ENCODE assay signal across 25 cellular contexts in genomic region chr1:26774462-26774861, GRCh38. TPM values are rescaled to one million over a fixed set of nuclear protein-coding genes. Genes with fewer than 3 reads are reported as not detected.
DNase-seq lines count a peak whose midpoint lies in the region; ATAC-seq and TF ChIP-seq lines count a peak whose summit lies in the region.
"Had no signal": no experiment of that assay in that cellular context is flagged by ENCODE, and none has a peak within 500 bp of the region (broad histone marks: within the 10 kb centered on the region; RNA-seq: fewer than 3 reads in every experiment).

No MANE protein-coding gene starts in this region.

- no peak overlapping the region for H3K4me3 ChIP-seq in neutrophil (ENCODE audit: low read depth in 1 of 2, low read length in 1 of 2)
- H3K4me3 ChIP-seq: vagina had no signal

- DNase-seq in activated naive CD4-positive, alpha-beta T cell treated with Interleukin-2 at 50 U/mL for 16 hours: no peak
- no peak for DNase-seq in HFFc6
- DNase-seq in central memory CD8-positive, alpha-beta T cell (ENCODE audit: low spot score in 2 of 2): no peak
- no peak for DNase-seq in stimulated activated effector memory CD8-positive, alpha-beta T cell treated with anti-CD3 and anti-CD28 coated beads, Interleukin-12 subunit alpha, Interleukin-12 subunit beta, amount 100 ng/mL, for 72 hours (ENCODE audit: low spot score in 2 of 2)
- DNase-seq in NCI-H1048 (lab: John Stamatoyannopoulos, UW): no peak
- DNase-seq in NK-92 (lab: John Stamatoyannopoulos, UW; ENCODE audit: unreplicated experiment): no peak
- DNase-seq: activated CD4-positive, CD25-positive, alpha-beta regulatory T cell treated with anti-CD3 and anti-CD28 coated beads, Interleukin-2, amount 50 U/mL, for 72 hours; activated naive CD4-positive, alpha-beta T cell; activated T-cell treated with anti-CD3 and anti-CD28 coated beads for 4 hours; anterior cingulate cortex; cortex of kidney; DMS153; foreskin keratinocyte; KG1; MM.1S; NCI-H1417; NCI-H446; nucleus accumbens; SK-N-SH; stimulated activated naive CD8-positive, alpha-beta T cell treated with anti-CD3 and anti-CD28 coated beads, Interleukin-15, amount 100 ng/mL, for 72 hours had no signal

- no peak overlapping the region for H3K4me3 Mint-ChIP-seq in activated naive CD4-positive, alpha-beta T cell treated with anti-CD3 and anti-CD28 coated beads, Interleukin-2, amount 50 U/mL, for 24 hours
- peak overlapping the region; percentile 9; the same call in 1 of the 2 replicates for H3K4me3 Mint-ChIP-seq in HFFc6
- H3K4me3 Mint-ChIP-seq in central memory CD8-positive, alpha-beta T cell: no peak overlapping the region
- H3K4me3 Mint-ChIP-seq in stimulated activated effector memory CD8-positive, alpha-beta T cell treated with anti-CD3 and anti-CD28 coated beads, Interleukin-12 subunit alpha, Interleukin-12 subunit beta, amount 100 ng/mL, for 72 hours: no peak overlapping the region
- H3K4me3 Mint-ChIP-seq: T-helper 1 cell treated with Interleukin-12 subunit alpha and Interleukin-12 subunit beta and Interleukin-4 antibody, amounts not matched to agents 30 μg/mL and 1 μg/mL, for 36 hours had no signal

- ATAC-seq in central memory CD8-positive, alpha-beta T cell (replicated peaks; ENCODE audit: extremely low read depth, poor library complexity, severe bottlenecking): no peak
- no peak for ATAC-seq in stimulated activated effector memory CD8-positive, alpha-beta T cell treated with anti-CD3 and anti-CD28 coated beads, Interleukin-12 subunit alpha, Interleukin-12 subunit beta, amount 100 ng/mL, for 72 hours
- ATAC-seq: esophagus mucosa; foreskin keratinocyte; stimulated activated naive CD8-positive, alpha-beta T cell treated with anti-CD3 and anti-CD28 coated beads, Interleukin-15, amount 100 ng/mL, for 72 hours had no signal

- H3K9me3 Mint-ChIP-seq in activated naive CD4-positive, alpha-beta T cell treated with anti-CD3 and anti-CD28 coated beads, Interleukin-2, amount 50 U/mL, for 24 hours: no peaks in the 10 kb centered on the region
- no peaks in the 10 kb centered on the region for H3K9me3 Mint-ChIP-seq in HFFc6
- no peaks in the 10 kb centered on the region for H3K9me3 Mint-ChIP-seq in central memory CD8-positive, alpha-beta T cell
- no peaks in the 10 kb centered on the region for H3K9me3 Mint-ChIP-seq in stimulated activated effector memory CD8-positive, alpha-beta T cell treated with anti-CD3 and anti-CD28 coated beads, Interleukin-12 subunit alpha, Interleukin-12 subunit beta, amount 100 ng/mL, for 72 hours
- H3K9me3 Mint-ChIP-seq: stimulated activated naive CD8-positive, alpha-beta T cell treated with anti-CD3 and anti-CD28 coated beads, Interleukin-15, amount 100 ng/mL, for 72 hours; T-helper 1 cell treated with Interleukin-12 subunit alpha and Interleukin-12 subunit beta and Interleukin-4 antibody, amounts not matched to agents 30 μg/mL and 1 μg/mL, for 36 hours had no signal

- 0 out of 2 replicates have a peak, but pooled peaks have one; percentile 12 for TF ChIP-seq CTCF in HFFc6 (IDR thresholded peaks at IDR 0.05)
- no peak for TF ChIP-seq CTCF in neutrophil (IDR thresholded peaks at IDR 0.05)

- H3K9me3 ChIP-seq in neutrophil: no peaks in the 10 kb centered on the region
- H3K9me3 ChIP-seq: SK-N-SH, vagina had no signal

- H3K27me3 ChIP-seq in neutrophil: no peaks in the 10 kb centered on the region
- H3K27me3 ChIP-seq: foreskin keratinocyte, vagina had no signal

- peak overlapping the region; percentile 68 for H3K27ac Mint-ChIP-seq in activated naive CD4-positive, alpha-beta T cell treated with anti-CD3 and anti-CD28 coated beads, Interleukin-2, amount 50 U/mL, for 24 hours
- H3K27ac Mint-ChIP-seq in HFFc6: peak overlapping the region; percentile 100
- peak overlapping the region; percentile 68 for H3K27ac Mint-ChIP-seq in central memory CD8-positive, alpha-beta T cell (ENCODE audit: low read depth)
- H3K27ac Mint-ChIP-seq in stimulated activated effector memory CD8-positive, alpha-beta T cell treated with anti-CD3 and anti-CD28 coated beads, Interleukin-12 subunit alpha, Interleukin-12 subunit beta, amount 100 ng/mL, for 72 hours: no peak overlapping the region
- H3K27ac Mint-ChIP-seq: T-helper 1 cell treated with Interleukin-12 subunit alpha and Interleukin-12 subunit beta and Interleukin-4 antibody, amounts not matched to agents 30 μg/mL and 1 μg/mL, for 36 hours had no signal

- no peaks in the 10 kb centered on the region for H3K27me3 Mint-ChIP-seq in activated naive CD4-positive, alpha-beta T cell treated with anti-CD3 and anti-CD28 coated beads, Interleukin-2, amount 50 U/mL, for 24 hours
- H3K27me3 Mint-ChIP-seq in HFFc6 (ENCODE audit: insufficient read depth): peaks cover 8% of the 10 kb centered on the region
- no peaks in the 10 kb centered on the region for H3K27me3 Mint-ChIP-seq in central memory CD8-positive, alpha-beta T cell
- H3K27me3 Mint-ChIP-seq: stimulated activated naive CD8-positive, alpha-beta T cell treated with anti-CD3 and anti-CD28 coated beads, Interleukin-15, amount 100 ng/mL, for 72 hours had no signal

- peaks cover 94% of the 10 kb centered on the region for H3K36me3 ChIP-seq in neutrophil

- H3K4me1 Mint-ChIP-seq in activated naive CD4-positive, alpha-beta T cell treated with anti-CD3 and anti-CD28 coated beads, Interleukin-2, amount 50 U/mL, for 24 hours: peaks cover 18% of the 10 kb centered on the region
- H3K4me1 Mint-ChIP-seq in HFFc6 (ENCODE audit: low read depth): peaks cover 57% of the 10 kb centered on the region
- peaks cover 24% of the 10 kb centered on the region for H3K4me1 Mint-ChIP-seq in central memory CD8-positive, alpha-beta T cell
- H3K4me1 Mint-ChIP-seq in stimulated activated effector memory CD8-positive, alpha-beta T cell treated with anti-CD3 and anti-CD28 coated beads, Interleukin-12 subunit alpha, Interleukin-12 subunit beta, amount 100 ng/mL, for 72 hours: peaks cover 31% of the 10 kb centered on the region

- peak overlapping the region; percentile 49 for H3K27ac ChIP-seq in neutrophil
- H3K27ac ChIP-seq: foreskin keratinocyte, vagina had no signal

- H3K36me3 Mint-ChIP-seq in activated naive CD4-positive, alpha-beta T cell treated with anti-CD3 and anti-CD28 coated beads, Interleukin-2, amount 50 U/mL, for 24 hours: peaks cover 33% of the 10 kb centered on the region
- H3K36me3 Mint-ChIP-seq in HFFc6 (ENCODE audit: low read depth): peaks cover 71% of the 10 kb centered on the region
- H3K36me3 Mint-ChIP-seq in central memory CD8-positive, alpha-beta T cell (ENCODE audit: insufficient read depth): peaks cover 85% of the 10 kb centered on the region
- H3K36me3 Mint-ChIP-seq in stimulated activated effector memory CD8-positive, alpha-beta T cell treated with anti-CD3 and anti-CD28 coated beads, Interleukin-12 subunit alpha, Interleukin-12 subunit beta, amount 100 ng/mL, for 72 hours: peaks cover 100% of the 10 kb centered on the region

- H3K4me1 ChIP-seq in neutrophil (ENCODE audit: control insufficient read depth in 1 of 2, insufficient read depth in 1 of 2, low read depth in 1 of 2, low read length in 1 of 2): peaks cover 12 to 13% of the 10 kb centered on the region in 2 experiments

RNA-seq across cellular contexts. Expression of gene PIGV, which starts 13.3 kb away (rescaled TPM):
- total RNA-seq in HFFc6 (2021; fragmentation: NEBNext Ultra II Directional; extraction: Animal tissue kit (Norgen Biotek cat#: 25700)): 10 to 100 TPM; 11.5 to 16.4 (median 13.6) TPM

RNA-seq across cellular contexts. Expression of gene ZDHHC18, which starts 52.0 kb away (rescaled TPM):
- total RNA-seq in HFFc6 (2021; fragmentation: NEBNext Ultra II Directional; extraction: Animal tissue kit (Norgen Biotek cat#: 25700)): 10 to 100 TPM; 19.2 to 31.6 (median 23.8) TPM
